In the genomic region with DNA sequence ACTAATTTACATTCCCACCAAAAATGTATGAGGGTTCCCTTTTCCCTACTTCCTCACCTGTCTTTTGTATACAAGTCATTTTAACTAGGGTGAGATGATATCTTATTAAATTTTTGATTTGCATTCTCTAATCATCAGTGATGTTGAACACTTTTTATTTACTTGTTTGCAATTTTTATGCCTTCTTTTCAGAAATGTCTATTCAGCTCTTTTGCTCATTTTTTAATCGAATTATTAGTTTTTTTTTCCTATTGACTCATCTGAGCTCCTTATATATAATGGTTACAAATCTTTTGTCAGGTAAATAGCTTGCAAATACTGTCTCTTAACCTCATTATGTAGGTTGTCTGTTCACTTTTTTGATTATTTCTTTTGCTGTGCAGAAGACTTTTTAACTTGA, we compare ENCODE assay signal across 5 cellular contexts.
"Had no signal": no experiment of that assay in that cellular context is flagged by ENCODE, and none has a peak within 500 bp of the region (broad histone marks: within the 10 kb centered on the region; RNA-seq: fewer than 3 reads in every experiment).

No MANE protein-coding gene starts in this region.

- H3K9ac ChIP-seq: KMS-11 had no signal

- FAIRE-seq: HTR-8/SVneo had no signal

- DNase-seq: KBM-7, KG1 had no signal

- H3K27ac ChIP-seq: HL-60, KMS-11 had no signal

- H3K4me2 ChIP-seq: KMS-11 had no signal
